In genomic region chr22:39244073-39244495, GRCh38 we compare ENCODE assay signal across 9 cellular contexts. TPM values are rescaled to one million over a fixed set of nuclear protein-coding genes. Genes with fewer than 3 reads are reported as not detected.
A peak's percentile ranks its signal among the peaks of the same experiment; 100 is the strongest.
DNase-seq lines count a peak whose midpoint lies in the region; ATAC-seq and TF ChIP-seq lines count a peak whose summit lies in the region.
"Had no signal": no experiment of that assay in that cellular context is flagged by ENCODE, and none has a peak within 500 bp of the region (broad histone marks: within the 10 kb centered on the region; RNA-seq: fewer than 3 reads in every experiment).

No MANE protein-coding gene starts in this region.

- ATAC-seq in T-cell (replicated peaks in 1 of 4), result no peak
- ATAC-seq in HG03571 (IDR thresholded peaks at IDR 0.05; ENCODE audit: unreplicated experiment), result no peak

- no peaks in the 10 kb centered on the region for H4K20me1 ChIP-seq in fibroblast of lung (ENCODE audit: control insufficient read depth, extremely low read depth, insufficient read depth, low read length)

- peak in 4 of 34 experiments; percentile 23 to 34 (median 25) for DNase-seq in T-cell
- no peak for DNase-seq in fibroblast of lung (ENCODE audit: low read depth in 2 of 2)
- no peak for DNase-seq in retinal pigment epithelial cell (ENCODE audit: low read depth)
- DNase-seq in ureter (ENCODE audit: low spot score), result no peak
- no peak for DNase-seq in NCI-H82 treated with DMSO at 0.1 percent for 48 hours (lab: John Stamatoyannopoulos, UW; ENCODE audit: unreplicated experiment)
- no peak for DNase-seq in amygdala (lab: John Stamatoyannopoulos, UW)
- DNase-seq: activated B cell treated with CpG ODN at 0.5 μM for 24 hours had no signal

- H3K4me3 Mint-ChIP-seq in T-cell, result peak overlapping the region; percentile 74 to 91 (median 82)

- POLR2A ChIA-PET in T-cell (lab: Charles Lee), result no interaction called here

- H3K4me1 Mint-ChIP-seq in T-cell, result peaks cover 40 to 53% (median 47%) of the 10 kb centered on the region in 3 donors

- peak overlapping the region; percentile 44 for H3K4me2 ChIP-seq in fibroblast of lung (ENCODE audit: extremely low read depth, insufficient read depth, low read length)

- H3K4me3 ChIP-seq in fibroblast of lung (replicated peaks in 1 of 4; ENCODE audit: control extremely low read depth in 1 of 4, insufficient read depth in 1 of 4, low read depth in 3 of 4, low read length in 4 of 4) (peak overlapping the region in 1 of 4 experiments; percentile 20), retinal pigment epithelial cell (ENCODE audit: low read length) (peak overlapping the region; percentile 43)

- H3K9me3 ChIP-seq in ES-I3 (ENCODE audit: control insufficient read depth, insufficient read depth, low read length), result no peaks in the 10 kb centered on the region
- H3K9me3 ChIP-seq in fibroblast of lung (ENCODE audit: control insufficient read depth, insufficient read depth, low read depth, low read length), result no peaks in the 10 kb centered on the region

- no peaks in the 10 kb centered on the region for H3K79me2 ChIP-seq in fibroblast of lung (ENCODE audit: control insufficient read depth, insufficient read depth, low read length)

- no peaks in the 10 kb centered on the region for H3K36me3 Mint-ChIP-seq in T-cell

- H3K36me3 ChIP-seq in ES-I3 (ENCODE audit: insufficient read depth, low read length) (no peaks in the 10 kb centered on the region), fibroblast of lung (ENCODE audit: control insufficient read depth, insufficient read depth, low read length) (no peaks in the 10 kb centered on the region)

- TF ChIP-seq CTCF in fibroblast of lung (conservative IDR thresholded peaks at IDR 0.05 in 1 of 2, IDR thresholded peaks at IDR 0.05 in 1 of 2; ENCODE audit: low read depth in 1 of 2, low read length in 2 of 2) (no peak), retinal pigment epithelial cell (conservative IDR thresholded peaks at IDR 0.05; ENCODE audit: low read depth, low read length) (peak; percentile 14)

- H3K9ac ChIP-seq in ES-I3 (ENCODE audit: low read depth, low read length), result peak overlapping the region; percentile 75
- H3K9ac ChIP-seq in fibroblast of lung (ENCODE audit: insufficient read depth, low read length), result peak overlapping the region; percentile 16

- no peak overlapping the region for H2AFZ ChIP-seq in fibroblast of lung (ENCODE audit: low read length)

- CTCF ChIA-PET in T-cell (lab: Charles Lee), result no interaction called here

- no peaks in the 10 kb centered on the region for H3K9me3 Mint-ChIP-seq in T-cell
- H3K9me3 Mint-ChIP-seq: activated B cell treated with CpG ODN at 0.5 μM for 24 hours had no signal

- peaks cover 10 to 20% of the 10 kb centered on the region in 2 donors for H3K27me3 Mint-ChIP-seq in T-cell

- H3K27me3 ChIP-seq in fibroblast of lung (ENCODE audit: control insufficient read depth, insufficient read depth, low read length), result peaks cover 52% of the 10 kb centered on the region

- H3K27ac ChIP-seq in fibroblast of lung (ENCODE audit: insufficient read depth, low read length), result no peak overlapping the region

- H3K4me1 ChIP-seq in ES-I3 (ENCODE audit: insufficient read depth, low read length) (peaks cover 19% of the 10 kb centered on the region; the same call in 1 of the 2 replicates), fibroblast of lung (ENCODE audit: control insufficient read depth, extremely low read depth, insufficient read depth, low read length) (peaks cover 3% of the 10 kb centered on the region)

- H3K27ac Mint-ChIP-seq in T-cell, result peak overlapping the region; percentile 49 to 70
- H3K27ac Mint-ChIP-seq: activated B cell treated with CpG ODN at 0.5 μM for 24 hours had no signal

RNA-seq across cellular contexts. Expression of gene PDGFB, which starts 0.7 kb away (rescaled TPM):
- total RNA-seq in T-cell, result 10 to 100 TPM in 2 of 5 donors, 1 to 10 TPM in 3; 2.9 to 18.3 (median 4.6) TPM
- under 0.01 TPM in 1 of 2 replicates, not detected in the other for total RNA-seq in fibroblast of lung
- polyA plus RNA-seq in fibroblast of lung, result 0.03 and 0.50 TPM in 2 replicates
- polyA plus RNA-seq in fibroblast of lung (2012), result 0.03 and 0.68 TPM in 2 replicates
- polyA minus RNA-seq in fibroblast of lung (ENCODE audit: low replicate concordance), result 1.3 TPM in 1 of 2 replicates, not detected in the other
- total RNA-seq in ureter, result 5.9 TPM
- total RNA-seq: activated B cell treated with CpG ODN at 0.5 μM for 24 hours had no signal
